In genomic region chr4:40196260-40196659, GRCh38 we compare ENCODE assay signal across 13 cellular contexts. TPM values are rescaled to one million over a fixed set of nuclear protein-coding genes. Genes with fewer than 3 reads are reported as not detected.
DNase-seq lines count a peak whose midpoint lies in the region; ATAC-seq and TF ChIP-seq lines count a peak whose summit lies in the region.
"Had no signal": no experiment of that assay in that cellular context is flagged by ENCODE, and none has a peak within 500 bp of the region (broad histone marks: within the 10 kb centered on the region; RNA-seq: fewer than 3 reads in every experiment).

No MANE protein-coding gene starts in this region.

- H3K27me3 Mint-ChIP-seq in stimulated activated naive CD8-positive, alpha-beta T cell treated with anti-CD3 and anti-CD28 coated beads, Interleukin-15, Interleukin-2, amounts not matched to agents 100 ng/mL and 50 ng/mL, for 24 hours, result no peaks in the 10 kb centered on the region
- no peaks in the 10 kb centered on the region for H3K27me3 Mint-ChIP-seq in T-helper 17 cell

- H3K36me3 ChIP-seq in iPS-20b (ENCODE audit: insufficient read depth, low read depth, low read length), result no peaks in the 10 kb centered on the region
- H3K36me3 ChIP-seq: esophagus muscularis mucosa, vagina had no signal

- H3K4me3 Mint-ChIP-seq in stimulated activated naive CD8-positive, alpha-beta T cell treated with anti-CD3 and anti-CD28 coated beads, Interleukin-15, Interleukin-2, amounts not matched to agents 100 ng/mL and 50 ng/mL, for 24 hours, result peak overlapping the region; percentile 97
- H3K4me3 Mint-ChIP-seq in T-helper 17 cell, result peak overlapping the region; percentile 98

- no peak for ATAC-seq in stimulated activated naive CD8-positive, alpha-beta T cell treated with anti-CD3 and anti-CD28 coated beads, Interleukin-15, Interleukin-2, amounts not matched to agents 100 U/mL and 50 U/mL, for 24 hours
- ATAC-seq in T-helper 17 cell (no peak), foreskin keratinocyte (no peak), HG02763 (IDR thresholded peaks at IDR 0.05; ENCODE audit: unreplicated experiment) (no peak)

- peaks cover 54% of the 10 kb centered on the region; the same call in 1 of the 2 replicates for H3K4me1 ChIP-seq in iPS-20b (ENCODE audit: insufficient read depth, low read length)
- peaks cover 7% of the 10 kb centered on the region for H3K4me1 ChIP-seq in foreskin keratinocyte
- H3K4me1 ChIP-seq: esophagus muscularis mucosa, vagina had no signal

- peak overlapping the region; percentile 80; the same call in 1 of the 2 replicates for H3K9ac ChIP-seq in iPS-20b (ENCODE audit: low read depth, low read length)

- H3K4me1 Mint-ChIP-seq in stimulated activated naive CD8-positive, alpha-beta T cell treated with anti-CD3 and anti-CD28 coated beads, Interleukin-15, Interleukin-2, amounts not matched to agents 100 ng/mL and 50 ng/mL, for 24 hours (ENCODE audit: low read depth), result peaks cover 73% of the 10 kb centered on the region
- H3K4me1 Mint-ChIP-seq in T-helper 17 cell, result peaks cover 65% of the 10 kb centered on the region

- peaks cover 39% of the 10 kb centered on the region for H3K36me3 Mint-ChIP-seq in stimulated activated naive CD8-positive, alpha-beta T cell treated with anti-CD3 and anti-CD28 coated beads, Interleukin-15, Interleukin-2, amounts not matched to agents 100 ng/mL and 50 ng/mL, for 24 hours (ENCODE audit: low read depth)
- H3K36me3 Mint-ChIP-seq in T-helper 17 cell (ENCODE audit: low read depth), result peaks cover 15% of the 10 kb centered on the region

- peak overlapping the region; percentile 70 for H3K27ac ChIP-seq in iPS-20b (ENCODE audit: low read length)
- no peak overlapping the region for H3K27ac ChIP-seq in foreskin keratinocyte
- H3K27ac ChIP-seq: esophagus muscularis mucosa had no signal

- no peaks in the 10 kb centered on the region for H3K27me3 ChIP-seq in iPS-20b (ENCODE audit: insufficient read depth, low read length)
- no peaks in the 10 kb centered on the region for H3K27me3 ChIP-seq in foreskin keratinocyte
- H3K27me3 ChIP-seq: vagina had no signal

- no peak for TF ChIP-seq CTCF in foreskin keratinocyte (conservative IDR thresholded peaks at IDR 0.05)

- H3K27ac Mint-ChIP-seq in stimulated activated naive CD8-positive, alpha-beta T cell treated with anti-CD3 and anti-CD28 coated beads, Interleukin-15, Interleukin-2, amounts not matched to agents 100 ng/mL and 50 ng/mL, for 24 hours, result peak overlapping the region; percentile 97
- peak overlapping the region; percentile 99 for H3K27ac Mint-ChIP-seq in T-helper 17 cell

- H3K4me3 ChIP-seq in iPS-20b (ENCODE audit: low read length), result peak overlapping the region; percentile 68; the same call in 1 of the 2 replicates
- H3K4me3 ChIP-seq: smooth muscle cell had no signal

- DNase-seq in stimulated activated naive CD8-positive, alpha-beta T cell treated with anti-CD3 and anti-CD28 coated beads, Interleukin-15, Interleukin-2, amounts not matched to agents 100 U/mL and 50 U/mL, for 24 hours, result no peak
- DNase-seq in T-helper 17 cell (no peak), foreskin keratinocyte (no peak), LoVo (ENCODE audit: low spot score) (no peak), hypothalamus (lab: John Stamatoyannopoulos, UW) (no peak)
- DNase-seq: NCI-H2029 had no signal

- no peaks in the 10 kb centered on the region for H3K9me3 ChIP-seq in T-helper 17 cell (ENCODE audit: control insufficient read depth, low read length, poor library complexity, severe bottlenecking)
- no peaks in the 10 kb centered on the region for H3K9me3 ChIP-seq in iPS-20b (ENCODE audit: insufficient read depth, low read depth, low read length)
- H3K9me3 ChIP-seq: esophagus muscularis mucosa, vagina had no signal

- no peaks in the 10 kb centered on the region for H3K9me3 Mint-ChIP-seq in stimulated activated naive CD8-positive, alpha-beta T cell treated with anti-CD3 and anti-CD28 coated beads, Interleukin-15, Interleukin-2, amounts not matched to agents 100 ng/mL and 50 ng/mL, for 24 hours

RNA-seq across cellular contexts. Expression of gene RHOH, which starts 0.6 kb away (rescaled TPM):
- total RNA-seq in T-helper 17 cell, result 100 to 1,000 TPM; 439 to 459 TPM
- not detected in 2 replicates for total RNA-seq in foreskin keratinocyte
- polyA plus RNA-seq in foreskin keratinocyte, result not detected in 2 replicates
- total RNA-seq: HT-29, smooth muscle cell had no signal

Comparison
In these comparisons a context has a peak if more than half of its experiments do, and no peak if none do; other contexts are left out.
1. RNA of gene RHOH, which starts 0.6 kb away (total RNA-seq): 439 to 459 TPM in T-helper 17 cell; not detected in foreskin keratinocyte; every median in the first group is over 100 times any median in the second.